In the genomic region with DNA sequence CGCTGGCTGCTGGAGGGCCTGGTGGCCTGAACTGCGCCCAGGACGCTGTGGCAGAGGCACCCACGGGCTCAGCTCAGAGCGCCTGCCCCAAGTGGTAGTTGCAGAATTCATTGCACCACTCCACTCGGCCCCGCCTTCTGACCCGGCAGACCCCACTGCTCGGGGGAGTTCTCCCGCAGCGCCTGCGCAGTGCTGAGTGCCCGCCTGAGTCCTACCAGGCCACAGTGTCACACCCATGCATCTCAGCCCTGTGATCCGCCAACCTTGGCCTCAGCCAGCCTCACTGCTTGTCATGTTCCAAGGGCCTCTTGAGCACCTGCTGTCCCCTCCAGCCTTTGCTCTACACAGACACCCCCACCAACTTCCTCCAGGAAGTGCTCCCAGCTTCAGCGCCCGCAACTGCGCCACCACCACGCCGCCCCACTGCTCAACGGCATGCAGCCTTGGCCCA, we compare ENCODE assay signal across 9 cellular contexts. TPM values are rescaled to one million over a fixed set of nuclear protein-coding genes. Genes with fewer than 3 reads are reported as not detected.
DNase-seq lines count a peak whose midpoint lies in the region; ATAC-seq and TF ChIP-seq lines count a peak whose summit lies in the region.
"Had no signal": no experiment of that assay in that cellular context is flagged by ENCODE, and none has a peak within 500 bp of the region (broad histone marks: within the 10 kb centered on the region; RNA-seq: fewer than 3 reads in every experiment).

No MANE protein-coding gene starts in this region.

- peak; percentile 67 for DNase-seq in GM20000 (ENCODE audit: low spot score)
- DNase-seq in central memory CD8-positive, alpha-beta T cell (ENCODE audit: low spot score in 2 of 2) = peak; percentile 50 to 68
- DNase-seq in stimulated activated CD8-positive, alpha-beta memory T cell treated with anti-CD3 and anti-CD28 coated beads, Interleukin-2, amount 100 ng/mL, for 48 hours (ENCODE audit: low read depth in 2 of 2) = peak; percentile 48 to 58
- no peak for DNase-seq in NCI-H1048 (lab: John Stamatoyannopoulos, UW)
- DNase-seq in kidney tubule cell (ENCODE audit: low spot score) = no peak
- no peak for DNase-seq in progenitor cell of endocrine pancreas (ENCODE audit: low spot score, unreplicated experiment)
- DNase-seq: adrenal gland had no signal

- H3K4me1 Mint-ChIP-seq in central memory CD8-positive, alpha-beta T cell = peaks cover 17% of the 10 kb centered on the region
- H3K4me1 Mint-ChIP-seq in progenitor cell of endocrine pancreas (ENCODE audit: low read depth) = peaks cover 14% of the 10 kb centered on the region

- H3K27me3 Mint-ChIP-seq in central memory CD8-positive, alpha-beta T cell = no peaks in the 10 kb centered on the region
- H3K27me3 Mint-ChIP-seq in progenitor cell of endocrine pancreas = peaks cover 3% of the 10 kb centered on the region

- H3K27ac ChIP-seq in VCaP = peak overlapping the region; percentile 83; the same call in 1 of the 2 replicates
- H3K27ac ChIP-seq: adrenal gland had no signal

- no peaks in the 10 kb centered on the region for H3K9me3 Mint-ChIP-seq in central memory CD8-positive, alpha-beta T cell
- H3K9me3 Mint-ChIP-seq in progenitor cell of endocrine pancreas (ENCODE audit: low read depth) = no peaks in the 10 kb centered on the region

- H3K4me3 Mint-ChIP-seq in central memory CD8-positive, alpha-beta T cell = peak overlapping the region; percentile 53
- no peak overlapping the region for H3K4me3 Mint-ChIP-seq in progenitor cell of endocrine pancreas (ENCODE audit: low read depth)

- no peak for TF ChIP-seq CTCF in GM20000 (IDR thresholded peaks at IDR 0.05; ENCODE audit: extremely low read depth, missing control alignments)
- TF ChIP-seq CTCF in VCaP (conservative IDR thresholded peaks at IDR 0.05) = no peak
- TF ChIP-seq CTCF in progenitor cell of endocrine pancreas (IDR thresholded peaks at IDR 0.05; ENCODE audit: unreplicated experiment) = no peak

- ATAC-seq in central memory CD8-positive, alpha-beta T cell (replicated peaks; ENCODE audit: extremely low read depth, poor library complexity, severe bottlenecking) = peak; percentile 71
- ATAC-seq in HG02870 (IDR thresholded peaks at IDR 0.05; ENCODE audit: unreplicated experiment) = no peak

- peaks cover 24% of the 10 kb centered on the region for H3K36me3 Mint-ChIP-seq in central memory CD8-positive, alpha-beta T cell (ENCODE audit: insufficient read depth)
- H3K36me3 Mint-ChIP-seq in progenitor cell of endocrine pancreas (ENCODE audit: insufficient read depth) = no peaks in the 10 kb centered on the region

- peak overlapping the region; percentile 53 for H3K27ac Mint-ChIP-seq in central memory CD8-positive, alpha-beta T cell (ENCODE audit: low read depth)
- no peak overlapping the region for H3K27ac Mint-ChIP-seq in progenitor cell of endocrine pancreas

RNA-seq across cellular contexts. Expression of a gene that starts 12.2 kb away (rescaled TPM):
- 0.73 and 1.3 TPM in 2 replicates for total RNA-seq in progenitor cell of endocrine pancreas

Comparison
In these comparisons a context has a peak if more than half of its experiments do, and no peak if none do; other contexts are left out.
1. DNase-seq: peak in GM20000 (single experiment), central memory CD8-positive, alpha-beta T cell (2 of 2) and stimulated activated CD8-positive, alpha-beta memory T cell treated with anti-CD3 and anti-CD28 coated beads, Interleukin-2, amount 100 ng/mL, for 48 hours (2 of 2); none in NCI-H1048 (single experiment), kidney tubule cell (single experiment) and progenitor cell of endocrine pancreas (single experiment).